ENCODE assay signal across 2 cellular contexts in the genomic region with DNA sequence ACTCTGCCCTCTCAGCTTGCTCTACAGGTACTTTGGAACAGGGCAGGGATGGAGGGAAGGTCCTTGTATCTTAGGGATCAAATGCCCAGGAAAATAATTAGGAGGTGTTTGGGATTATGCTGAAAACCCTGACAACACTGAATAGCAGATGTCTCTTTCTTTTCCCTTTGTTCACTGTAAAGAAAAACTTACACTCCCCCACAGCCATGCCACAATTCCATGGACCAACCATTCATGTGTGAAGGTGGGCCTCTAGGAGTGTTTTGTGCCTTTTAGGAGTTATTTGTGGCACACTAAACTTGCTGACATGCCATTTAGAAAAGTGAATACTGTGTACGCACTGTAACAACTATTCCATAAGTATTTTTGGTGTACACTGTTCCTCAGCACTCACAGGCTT.
TF ChIP-seq lines count a peak whose summit lies in the region.

No MANE protein-coding gene starts in this region.

TF ChIP-seq in HEK293, 187 proteins besides CTCF, POLR2A, EP300 and RAD21 (continued from another document):
- TF ChIP-seq, protein P1, sequence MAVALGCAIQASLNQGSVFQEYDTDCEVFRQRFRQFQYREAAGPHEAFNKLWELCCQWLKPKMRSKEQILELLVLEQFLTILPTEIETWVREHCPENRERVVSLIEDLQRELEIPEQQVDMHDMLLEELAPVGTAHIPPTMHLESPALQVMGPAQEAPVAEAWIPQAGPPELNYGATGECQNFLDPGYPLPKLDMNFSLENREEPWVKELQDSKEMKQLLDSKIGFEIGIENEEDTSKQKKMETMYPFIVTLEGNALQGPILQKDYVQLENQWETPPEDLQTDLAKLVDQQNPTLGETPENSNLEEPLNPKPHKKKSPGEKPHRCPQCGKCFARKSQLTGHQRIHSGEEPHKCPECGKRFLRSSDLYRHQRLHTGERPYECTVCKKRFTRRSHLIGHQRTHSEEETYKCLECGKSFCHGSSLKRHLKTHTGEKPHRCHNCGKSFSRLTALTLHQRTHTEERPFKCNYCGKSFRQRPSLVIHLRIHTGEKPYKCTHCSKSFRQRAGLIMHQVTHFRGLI (tag by site-specific recombination; IDR thresholded peaks at IDR 0.05) = peak; percentile 71; the same call in 1 of the 2 replicates

TF ChIP-seq in GM12878, 131 proteins besides CTCF, POLR2A, EP300 and RAD21:
- TF ChIP-seq, protein P2, sequence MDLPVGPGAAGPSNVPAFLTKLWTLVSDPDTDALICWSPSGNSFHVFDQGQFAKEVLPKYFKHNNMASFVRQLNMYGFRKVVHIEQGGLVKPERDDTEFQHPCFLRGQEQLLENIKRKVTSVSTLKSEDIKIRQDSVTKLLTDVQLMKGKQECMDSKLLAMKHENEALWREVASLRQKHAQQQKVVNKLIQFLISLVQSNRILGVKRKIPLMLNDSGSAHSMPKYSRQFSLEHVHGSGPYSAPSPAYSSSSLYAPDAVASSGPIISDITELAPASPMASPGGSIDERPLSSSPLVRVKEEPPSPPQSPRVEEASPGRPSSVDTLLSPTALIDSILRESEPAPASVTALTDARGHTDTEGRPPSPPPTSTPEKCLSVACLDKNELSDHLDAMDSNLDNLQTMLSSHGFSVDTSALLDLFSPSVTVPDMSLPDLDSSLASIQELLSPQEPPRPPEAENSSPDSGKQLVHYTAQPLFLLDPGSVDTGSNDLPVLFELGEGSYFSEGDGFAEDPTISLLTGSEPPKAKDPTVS (IDR thresholded peaks at IDR 0.05; ENCODE audit: low read depth, low read length) = no peak
- TF ChIP-seq DPF2 (IDR thresholded peaks at IDR 0.05) (no peak), NFIC (IDR thresholded peaks at IDR 0.05; ENCODE audit: low read depth, low read length) (no peak), FOXM1 (IDR thresholded peaks at IDR 0.05; ENCODE audit: low read depth, low read length) (no peak), NR2C2 (IDR thresholded peaks at IDR 0.05; ENCODE audit: borderline replicate concordance, control insufficient read depth, insufficient read length, low read depth) (no peak), HDAC2 (IDR thresholded peaks at IDR 0.05) (no peak)
- TF ChIP-seq, protein P3, sequence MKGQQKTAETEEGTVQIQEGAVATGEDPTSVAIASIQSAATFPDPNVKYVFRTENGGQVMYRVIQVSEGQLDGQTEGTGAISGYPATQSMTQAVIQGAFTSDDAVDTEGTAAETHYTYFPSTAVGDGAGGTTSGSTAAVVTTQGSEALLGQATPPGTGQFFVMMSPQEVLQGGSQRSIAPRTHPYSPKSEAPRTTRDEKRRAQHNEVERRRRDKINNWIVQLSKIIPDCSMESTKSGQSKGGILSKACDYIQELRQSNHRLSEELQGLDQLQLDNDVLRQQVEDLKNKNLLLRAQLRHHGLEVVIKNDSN (IDR thresholded peaks at IDR 0.05; ENCODE audit: borderline replicate concordance, extremely low read length, insufficient read depth, low read depth, low read length) = no peak
- TF ChIP-seq, protein P4, sequence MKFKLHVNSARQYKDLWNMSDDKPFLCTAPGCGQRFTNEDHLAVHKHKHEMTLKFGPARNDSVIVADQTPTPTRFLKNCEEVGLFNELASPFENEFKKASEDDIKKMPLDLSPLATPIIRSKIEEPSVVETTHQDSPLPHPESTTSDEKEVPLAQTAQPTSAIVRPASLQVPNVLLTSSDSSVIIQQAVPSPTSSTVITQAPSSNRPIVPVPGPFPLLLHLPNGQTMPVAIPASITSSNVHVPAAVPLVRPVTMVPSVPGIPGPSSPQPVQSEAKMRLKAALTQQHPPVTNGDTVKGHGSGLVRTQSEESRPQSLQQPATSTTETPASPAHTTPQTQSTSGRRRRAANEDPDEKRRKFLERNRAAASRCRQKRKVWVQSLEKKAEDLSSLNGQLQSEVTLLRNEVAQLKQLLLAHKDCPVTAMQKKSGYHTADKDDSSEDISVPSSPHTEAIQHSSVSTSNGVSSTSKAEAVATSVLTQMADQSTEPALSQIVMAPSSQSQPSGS (IDR thresholded peaks at IDR 0.05; ENCODE audit: low read length) = no peak
- TF ChIP-seq, protein P5, sequence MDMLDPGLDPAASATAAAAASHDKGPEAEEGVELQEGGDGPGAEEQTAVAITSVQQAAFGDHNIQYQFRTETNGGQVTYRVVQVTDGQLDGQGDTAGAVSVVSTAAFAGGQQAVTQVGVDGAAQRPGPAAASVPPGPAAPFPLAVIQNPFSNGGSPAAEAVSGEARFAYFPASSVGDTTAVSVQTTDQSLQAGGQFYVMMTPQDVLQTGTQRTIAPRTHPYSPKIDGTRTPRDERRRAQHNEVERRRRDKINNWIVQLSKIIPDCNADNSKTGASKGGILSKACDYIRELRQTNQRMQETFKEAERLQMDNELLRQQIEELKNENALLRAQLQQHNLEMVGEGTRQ (IDR thresholded peaks at IDR 0.05; ENCODE audit: borderline replicate concordance, low read depth, low read length) = no peak
